Comparison of ENCODE assay signal across 8 cellular contexts in genomic region chr1:36285450-36286101, GRCh38. TPM values are rescaled to one million over a fixed set of nuclear protein-coding genes. Genes with fewer than 3 reads are reported as not detected.
DNase-seq lines count a peak whose midpoint lies in the region; ATAC-seq and TF ChIP-seq lines count a peak whose summit lies in the region.

No MANE protein-coding gene starts in this region.

- DNase-seq in DMS153 treated with DMSO at 0.1 percent for 48 hours (lab: John Stamatoyannopoulos, UW; ENCODE audit: unreplicated experiment) (peak; percentile 86), fibroblast of gingiva (ENCODE audit: low read depth) (peak; percentile 83), nephron progenitor cell (peak; percentile 55), transverse colon (peak; percentile 61)
- DNase-seq in activated T-cell treated with anti-CD3 and anti-CD28 coated beads, Interleukin-2, amount 50 U/mL, for 24 hours: no peak

- H3K27me3 ChIP-seq in KMS-11 (ENCODE audit: insufficient read depth, low read depth) (no peaks in the 10 kb centered on the region), OCI-LY3 (ENCODE audit: low read depth, low read length) (no peaks in the 10 kb centered on the region), transverse colon (no peaks in the 10 kb centered on the region)

- H3K27me3 Mint-ChIP-seq in activated T-cell treated with anti-CD3 and anti-CD28 coated beads, Interleukin-2, amount 50 U/mL, for 24 hours: no peaks in the 10 kb centered on the region
- no peaks in the 10 kb centered on the region for H3K27me3 Mint-ChIP-seq in nephron progenitor cell (ENCODE audit: low read depth, poor library complexity)

- peak; percentile 88 for TF ChIP-seq CTCF in KMS-11 (conservative IDR thresholded peaks at IDR 0.05; ENCODE audit: low read depth, low read length)
- TF ChIP-seq CTCF in OCI-LY3 (IDR thresholded peaks at IDR 0.05; ENCODE audit: low read depth, low read length): peak; percentile 68
- peak; percentile 72 for TF ChIP-seq CTCF in nephron progenitor cell (IDR thresholded peaks at IDR 0.05)
- TF ChIP-seq CTCF in transverse colon (IDR thresholded peaks at IDR 0.05): peak; percentile 65 to 72 (median 68)

- H3K36me3 ChIP-seq in KMS-11 (ENCODE audit: insufficient read depth) (peaks cover 12% of the 10 kb centered on the region; the same call in 1 of the 2 replicates), OCI-LY3 (replicated peaks; ENCODE audit: low read depth, low read length) (peaks cover 34% of the 10 kb centered on the region), transverse colon (peaks cover 0 to 62% (median 29%) of the 10 kb centered on the region in 4 donors)

- H3K27ac Mint-ChIP-seq in activated T-cell treated with anti-CD3 and anti-CD28 coated beads, Interleukin-2, amount 50 U/mL, for 24 hours: peak overlapping the region; percentile 87
- H3K27ac Mint-ChIP-seq in nephron progenitor cell: no peak overlapping the region

- H3K79me2 ChIP-seq in KMS-11 (ENCODE audit: insufficient read depth, low read depth) (peaks cover 10% of the 10 kb centered on the region; the same call in 1 of the 2 replicates), OCI-LY3 (ENCODE audit: low read length) (peaks cover 8% of the 10 kb centered on the region)

- no peak overlapping the region; the same call in 1 of the 2 replicates for H3K27ac ChIP-seq in KMS-11
- no peak overlapping the region for H3K27ac ChIP-seq in OCI-LY3 (ENCODE audit: low read length)
- H3K27ac ChIP-seq in transverse colon: peak overlapping the region; percentile 5 to 51 (median 30)

- H3K4me1 ChIP-seq in KMS-11 (ENCODE audit: low read depth, poor library complexity, severe bottlenecking): peaks cover 15% of the 10 kb centered on the region
- H3K4me1 ChIP-seq in OCI-LY3 (ENCODE audit: low read length): peaks cover 2% of the 10 kb centered on the region; the same call in 1 of the 2 replicates
- H3K4me1 ChIP-seq in transverse colon: peaks cover 0 to 28% (median under 1%) of the 10 kb centered on the region in 4 donors

- H3K4me3 Mint-ChIP-seq in activated T-cell treated with anti-CD3 and anti-CD28 coated beads, Interleukin-2, amount 50 U/mL, for 24 hours: no peak overlapping the region
- H3K4me3 Mint-ChIP-seq in nephron progenitor cell: no peak overlapping the region

- H3K4me2 ChIP-seq in KMS-11 (no peak overlapping the region; the same call in 1 of the 2 replicates), OCI-LY3 (ENCODE audit: low read length) (no peak overlapping the region)

- 43 to 49% methylated on average over 6 to 7 of the region's 7 CpGs for WGBS in transverse colon (ENCODE audit: low coverage in 1 of 2), 2 donors

- in situ Hi-C loops in transverse colon (cut with MboI; ENCODE audit: low pct_ligation_motif_present in 1 of 4, low pct_unique_long_range_greater_than_20kb in 1 of 4, low sequenced_read_pairs in 3 of 4): loop anchor here (5.0 to 25.0 kb wide), 4 partner anchors 98 to 181 kb away; no protein-coding TSS in a partner anchor

- no peak for TF ChIP-seq POLR2A in transverse colon (IDR thresholded peaks at IDR 0.05)

- TF ChIP-seq EP300 in transverse colon (IDR thresholded peaks at IDR 0.05; ENCODE audit: low read depth): no peak

- H4K20me1 ChIP-seq in KMS-11 (ENCODE audit: insufficient read depth): no peaks in the 10 kb centered on the region
- no peaks in the 10 kb centered on the region for H4K20me1 ChIP-seq in OCI-LY3 (ENCODE audit: insufficient read depth, low read length)

- peaks cover 49% of the 10 kb centered on the region for H3K4me1 Mint-ChIP-seq in activated T-cell treated with anti-CD3 and anti-CD28 coated beads, Interleukin-2, amount 50 U/mL, for 24 hours (ENCODE audit: low read depth)
- H3K4me1 Mint-ChIP-seq in nephron progenitor cell: peaks cover 1% of the 10 kb centered on the region

- intact Hi-C loops in transverse colon (cut with DNase I; ENCODE audit: low total_unique reads): no loop called here

- peaks cover 91% of the 10 kb centered on the region for H3K36me3 Mint-ChIP-seq in activated T-cell treated with anti-CD3 and anti-CD28 coated beads, Interleukin-2, amount 50 U/mL, for 24 hours (ENCODE audit: low read depth)
- H3K36me3 Mint-ChIP-seq in nephron progenitor cell (ENCODE audit: low read depth): peaks cover 55% of the 10 kb centered on the region

- no peak overlapping the region for H3K9ac ChIP-seq in KMS-11
- no peak overlapping the region for H3K9ac ChIP-seq in OCI-LY3 (ENCODE audit: low read length)

- no peaks in the 10 kb centered on the region for H3K9me3 Mint-ChIP-seq in activated T-cell treated with anti-CD3 and anti-CD28 coated beads, Interleukin-2, amount 50 U/mL, for 24 hours
- H3K9me3 Mint-ChIP-seq in nephron progenitor cell: no peaks in the 10 kb centered on the region

- ATAC-seq in GM19455 (IDR thresholded peaks at IDR 0.05; ENCODE audit: unreplicated experiment): no peak

- H3K9me3 ChIP-seq in OCI-LY3 (ENCODE audit: insufficient read depth, low read length) (no peaks in the 10 kb centered on the region), transverse colon (no peaks in the 10 kb centered on the region)

- no peak overlapping the region for H3K4me3 ChIP-seq in KMS-11 (IDR thresholded peaks at IDR 0.05; ENCODE audit: insufficient read depth, low read depth, low read length)
- H3K4me3 ChIP-seq in OCI-LY3 (ENCODE audit: low read length): no peak overlapping the region
- H3K4me3 ChIP-seq in transverse colon: no peak overlapping the region

- H2AFZ ChIP-seq in KMS-11 (ENCODE audit: low read depth) (no peak overlapping the region), OCI-LY3 (ENCODE audit: low read depth, low read length) (no peak overlapping the region)

RNA-seq across cellular contexts. Expression of gene SH3D21, which starts 20.6 kb away (rescaled TPM):
- 100 to 1,000 TPM in 1 of 4 donors, 10 to 100 TPM in 3; 12.7 to 143 (median 15.9) TPM for total RNA-seq in transverse colon

RNA-seq across cellular contexts. Expression of gene EVA1B, which starts 37.9 kb away (rescaled TPM):
- total RNA-seq in transverse colon: 10 to 100 TPM in 3 of 4 donors, 1 to 10 TPM in 1; 4.4 to 24.8 (median 10.4) TPM

Comparison
In these comparisons a context has a peak if more than half of its experiments do, and no peak if none do; other contexts are left out.
1. H3K27ac ChIP-seq: peak in transverse colon (4 of 4); none in KMS-11 (single experiment) and OCI-LY3 (single experiment).
2. Peak in every context shown above with its lines, with median percentiles within 50 percentile points of each other: CTCF ChIP-seq.